Comparison of ENCODE assay signal across 9 cellular contexts in genomic region chr2:128260239-128261138, GRCh38. TPM values are rescaled to one million over a fixed set of nuclear protein-coding genes. Genes with fewer than 3 reads are reported as not detected.
DNase-seq lines count a peak whose midpoint lies in the region; ATAC-seq and TF ChIP-seq lines count a peak whose summit lies in the region.
"Had no signal": no experiment of that assay in that cellular context is flagged by ENCODE, and none has a peak within 500 bp of the region (broad histone marks: within the 10 kb centered on the region; RNA-seq: fewer than 3 reads in every experiment).

No MANE protein-coding gene starts in this region.

- no peaks in the 10 kb centered on the region; the same call in 1 of the 2 replicates for H3K9me3 ChIP-seq in HUES6 (ENCODE audit: control insufficient read depth, insufficient read depth, low read depth, low read length)

- H3K27me3 ChIP-seq in HUES6 (ENCODE audit: control insufficient read depth, insufficient read depth, low read length) = no peaks in the 10 kb centered on the region

- 0 out of 2 replicates have a peak, but pooled peaks cover 3% of the 10 kb centered on the region for H3K36me3 ChIP-seq in HUES6 (ENCODE audit: control insufficient read depth, insufficient read depth, low read length)

- H3K4me3 ChIP-seq in HUES6 (ENCODE audit: low read depth, low read length) (no peak overlapping the region), choroid plexus epithelial cell (ENCODE audit: low read depth, low read length) (peak overlapping the region; percentile 5)

- TF ChIP-seq CTCF in choroid plexus epithelial cell (conservative IDR thresholded peaks at IDR 0.05; ENCODE audit: low read depth, low read length) (peak; percentile 46), omental fat pad (IDR thresholded peaks at IDR 0.05) (no peak)

- H3K27ac ChIP-seq in HUES6 (ENCODE audit: low read depth, low read length) (peak overlapping the region; percentile 92), temporal lobe (ENCODE audit: low read depth, low read length) (peak overlapping the region; percentile 81)

- peaks cover 20% of the 10 kb centered on the region for H3K4me1 ChIP-seq in HUES6 (ENCODE audit: control insufficient read depth, insufficient read depth, low read length)

- H3K9ac ChIP-seq in HUES6 (ENCODE audit: low read length) = peak overlapping the region; percentile 65

- ATAC-seq in omental fat pad (ENCODE audit: low FRiP score) (no peak), GM21825 (IDR thresholded peaks at IDR 0.05; ENCODE audit: unreplicated experiment) (no peak)

- DNase-seq in choroid plexus epithelial cell (ENCODE audit: low read depth) (peak; percentile 83), islet precursor cell (peak; percentile 98), NCI-H226 (no peak), omental fat pad (ENCODE audit: low spot score) (no peak)
- no peak for DNase-seq in stimulated activated CD4-positive, alpha-beta T cell treated with anti-CD3 and anti-CD28 coated beads, Interleukin-4, amount 100 ng/mL, for 24 hours
- DNase-seq: T-helper 1 cell had no signal

RNA-seq across cellular contexts. Expression of gene HS6ST1, which starts 58.2 kb away (rescaled TPM):
- total RNA-seq in temporal lobe (48.7 TPM), omental fat pad (10 to 100 TPM; 17.8 to 28.9 (median 24.3) TPM)

Comparison
In these comparisons a context has a peak if more than half of its experiments do, and no peak if none do; other contexts are left out.
1. DNase-seq: peak in choroid plexus epithelial cell (single experiment) and islet precursor cell (single experiment); none in NCI-H226 (single experiment), stimulated activated CD4-positive, alpha-beta T cell treated with anti-CD3 and anti-CD28 coated beads, Interleukin-4, amount 100 ng/mL, for 24 hours (single experiment) and omental fat pad (single experiment).